ENCODE assay signal across 9 cellular contexts in genomic region chr2:16373341-16373740, GRCh38.
"Had no signal": no experiment of that assay in that cellular context is flagged by ENCODE, and none has a peak within 500 bp of the region (broad histone marks: within the 10 kb centered on the region; RNA-seq: fewer than 3 reads in every experiment).

No MANE protein-coding gene starts in this region.

- H3K9me3 ChIP-seq: HAP-1 had no signal

- H3K4me1 ChIP-seq: HAP-1 had no signal

- H3K36me3 ChIP-seq: HAP-1 had no signal

- ATAC-seq: GM23338, HCT116 had no signal

- H3K4me3 ChIP-seq: GM23248, GM23338, HAP-1 had no signal

- DNase-seq: GM23248, GOT3, H7, H9, HCEC 1CT, HFFc6 had no signal
